8 cellular contexts compared by ENCODE assay signal in the genomic region with DNA sequence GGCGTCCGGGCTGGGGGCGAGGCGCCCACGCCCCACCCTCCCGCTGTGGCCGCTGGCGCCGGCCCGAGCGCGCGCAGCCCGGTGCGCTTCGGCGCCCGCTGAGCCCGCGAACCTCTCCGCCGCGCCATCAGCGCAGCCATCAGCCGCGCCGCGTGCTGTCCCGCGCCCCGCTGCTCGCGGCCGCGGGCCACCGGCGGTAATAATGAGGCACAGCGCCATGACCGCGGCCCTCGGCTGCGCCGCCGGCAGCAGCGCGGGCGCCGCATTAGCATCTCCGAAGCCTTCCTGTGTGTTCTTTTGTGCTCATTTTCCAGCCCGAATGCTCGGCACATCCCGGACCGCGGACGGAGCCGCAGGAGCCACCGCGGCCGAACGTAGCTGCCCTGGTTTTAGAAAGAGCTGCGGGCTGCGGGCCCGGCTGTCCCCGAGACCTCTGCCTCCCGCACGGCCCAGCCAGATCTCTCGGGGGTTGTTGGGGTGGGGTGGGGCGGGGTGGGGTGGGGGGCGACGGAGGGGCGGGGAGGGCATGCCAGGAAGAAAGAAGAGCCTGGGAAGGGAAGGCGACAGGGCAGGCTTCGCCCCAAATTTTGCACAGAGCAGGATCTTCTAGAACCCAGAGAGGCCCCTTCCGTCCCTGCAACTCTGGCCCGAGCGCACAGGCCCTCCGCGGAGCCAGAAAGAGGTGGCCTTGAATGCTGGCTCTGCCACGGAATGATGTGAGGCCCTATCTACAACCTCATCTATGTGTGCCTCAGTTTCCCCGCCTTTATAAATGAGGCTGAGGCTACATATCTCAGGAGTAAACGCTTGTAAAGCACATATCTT. TPM values are rescaled to one million over a fixed set of nuclear protein-coding genes. Genes with fewer than 3 reads are reported as not detected.
DNase-seq lines count a peak whose midpoint lies in the region; ATAC-seq and TF ChIP-seq lines count a peak whose summit lies in the region.

No MANE protein-coding gene starts in this region.

- ATAC-seq in foreskin keratinocyte (peak; percentile 57), GM21576 (IDR thresholded peaks at IDR 0.05; ENCODE audit: unreplicated experiment) (no peak)
- ATAC-seq in stimulated activated naive CD8-positive, alpha-beta T cell treated with anti-CD3 and anti-CD28 coated beads, Interleukin-15, Interleukin-2, amounts not matched to agents 100 U/mL and 50 U/mL, for 24 hours: peak; percentile 40
- ATAC-seq in activated CD4-positive, CD25-positive, alpha-beta regulatory T cell treated with anti-CD3 and anti-CD28 coated beads, Interleukin-2, amount 50 U/mL, for 24 hours: no peak

- peak overlapping the region; percentile 63 for H3K4me3 Mint-ChIP-seq in activated T-cell treated with anti-CD3 and anti-CD28 coated beads, Interleukin-2, amount 50 U/mL, for 24 hours

- DNase-seq in activated T-cell treated with anti-CD3 and anti-CD28 coated beads, Interleukin-2, amount 50 U/mL, for 24 hours: no peak
- DNase-seq in activated T-cell treated with anti-CD3 and anti-CD28 coated beads, Interleukin-2, amount 50 U/mL, for 1 hour: no peak
- peak in 1 of 2 experiments; percentile 24 for DNase-seq in SJSA1 (ENCODE audit: low read depth in 1 of 2, low spot score in 2 of 2)
- DNase-seq in foreskin keratinocyte: no peak
- DNase-seq in stimulated activated naive CD8-positive, alpha-beta T cell treated with anti-CD3 and anti-CD28 coated beads, Interleukin-15, Interleukin-2, amounts not matched to agents 100 U/mL and 50 U/mL, for 24 hours: no peak
- DNase-seq in HuH-7.5 (ENCODE audit: low spot score): no peak

- no peak for TF ChIP-seq CTCF in foreskin keratinocyte (conservative IDR thresholded peaks at IDR 0.05)

- no peaks in the 10 kb centered on the region for H3K9me3 Mint-ChIP-seq in activated T-cell treated with anti-CD3 and anti-CD28 coated beads, Interleukin-2, amount 50 U/mL, for 24 hours

- H3K4me1 ChIP-seq in SJSA1 (replicated peaks): peaks cover 7% of the 10 kb centered on the region
- no peaks in the 10 kb centered on the region for H3K4me1 ChIP-seq in foreskin keratinocyte

- no peaks in the 10 kb centered on the region for H3K36me3 ChIP-seq in SJSA1

- peak overlapping the region; percentile 44 for H3K4me3 ChIP-seq in SJSA1

- H3K36me3 Mint-ChIP-seq in activated T-cell treated with anti-CD3 and anti-CD28 coated beads, Interleukin-2, amount 50 U/mL, for 24 hours (ENCODE audit: low read depth): no peaks in the 10 kb centered on the region

- peaks cover 7% of the 10 kb centered on the region for H3K4me1 Mint-ChIP-seq in activated T-cell treated with anti-CD3 and anti-CD28 coated beads, Interleukin-2, amount 50 U/mL, for 24 hours (ENCODE audit: low read depth)

- no peaks in the 10 kb centered on the region; the same call in 1 of the 2 replicates for H3K9me3 ChIP-seq in SJSA1 (replicated peaks)

- H3K27me3 Mint-ChIP-seq in activated T-cell treated with anti-CD3 and anti-CD28 coated beads, Interleukin-2, amount 50 U/mL, for 24 hours: peaks cover 69% of the 10 kb centered on the region

- H3K27me3 ChIP-seq in SJSA1 (replicated peaks) (peaks cover 4% of the 10 kb centered on the region; the same call in 1 of the 2 replicates), foreskin keratinocyte (peaks cover 74% of the 10 kb centered on the region)

- H3K27ac Mint-ChIP-seq in activated T-cell treated with anti-CD3 and anti-CD28 coated beads, Interleukin-2, amount 50 U/mL, for 24 hours: no peak overlapping the region

- H3K27ac ChIP-seq in SJSA1: no peak overlapping the region
- no peak overlapping the region for H3K27ac ChIP-seq in foreskin keratinocyte

RNA-seq across cellular contexts. Expression of gene RRAGC, which starts 55.3 kb away (rescaled TPM):
- total RNA-seq in SJSA1 (2014; rRNA removed; shearing (Covaris generic)): 10.4 and 14.2 TPM in 2 replicates
- 25.8 and 27.4 TPM in 2 replicates for total RNA-seq in foreskin keratinocyte
- 17.2 and 20.4 TPM in 2 replicates for polyA plus RNA-seq in foreskin keratinocyte

Comparison
In these comparisons a context has a peak if more than half of its experiments do, and no peak if none do; other contexts are left out.
1. ATAC-seq: peak in foreskin keratinocyte (single experiment) and stimulated activated naive CD8-positive, alpha-beta T cell treated with anti-CD3 and anti-CD28 coated beads, Interleukin-15, Interleukin-2, amounts not matched to agents 100 U/mL and 50 U/mL, for 24 hours (single experiment); none in GM21576 (single experiment) and activated CD4-positive, CD25-positive, alpha-beta regulatory T cell treated with anti-CD3 and anti-CD28 coated beads, Interleukin-2, amount 50 U/mL, for 24 hours (0 of 2).